9 cellular contexts compared by ENCODE assay signal in genomic region chr4:119374616-119375015, GRCh38. TPM values are rescaled to one million over a fixed set of nuclear protein-coding genes. Genes with fewer than 3 reads are reported as not detected.
A peak's percentile ranks its signal among the peaks of the same experiment; 100 is the strongest.
DNase-seq lines count a peak whose midpoint lies in the region; ATAC-seq, FAIRE-seq and TF ChIP-seq lines count a peak whose summit lies in the region.
"Not testable (repeated sequence)": the region's sequence is repeated elsewhere in the genome, so short reads cannot be mapped to it uniquely, and the experiment has no call there.
"Had no signal": no experiment of that assay in that cellular context is flagged by ENCODE, and none has a peak within 500 bp of the region (broad histone marks: within the 10 kb centered on the region; RNA-seq: fewer than 3 reads in every experiment).

No MANE protein-coding gene starts in this region.

- TF ChIP-seq POLR2A in GM12892 (IDR thresholded peaks at IDR 0.05; ENCODE audit: low read depth, low read length); GM12878 (IDR thresholded peaks at IDR 0.05; ENCODE audit: low read depth, low read length): not testable (repeated sequence)

- WGBS in GM12878 (ENCODE audit: insufficient coverage, insufficient replicate concordance, low lambda C conversion rate, missing lambda C conversion rate), result 17% methylated on average over 3 of the region's 3 CpGs

- FAIRE-seq in GM12892 (lab: Jason Lieb, UNC), result peak; percentile 5
- FAIRE-seq in GM12878 (lab: Jason Lieb, UNC), result peak; percentile 7

- DNase-seq in GM12892 (ENCODE audit: insufficient read length); GM12878 (ENCODE audit: low read depth, low spot score): not testable (repeated sequence)
- peak; percentile 19 for DNase-seq in NCI-H2227 (lab: John Stamatoyannopoulos, UW; ENCODE audit: unreplicated experiment)
- peak; percentile 5 for DNase-seq in activated CD4-positive, alpha-beta T cell treated with anti-CD3 and anti-CD28 coated beads for 36 hours
- DNase-seq in activated naive CD4-positive, alpha-beta T cell treated with anti-CD3 and anti-CD28 coated beads for 36 hours, result peak; percentile 34
- peak in 7 of 10 donors; percentile 2 to 76 (median 50) for DNase-seq in naive thymus-derived CD8-positive, alpha-beta T cell

- not testable (repeated sequence) for TF ChIP-seq RAD21 in GM12878 (IDR thresholded peaks at IDR 0.05; ENCODE audit: insufficient read depth, low read depth, low read length)

- H3K27me3 Mint-ChIP-seq in activated CD4-positive, alpha-beta T cell treated with anti-CD3 and anti-CD28 coated beads for 36 hours; activated naive CD4-positive, alpha-beta T cell treated with anti-CD3 and anti-CD28 coated beads for 36 hours (ENCODE audit: low read depth); naive thymus-derived CD8-positive, alpha-beta T cell: not testable (repeated sequence)

- H3K4me3 ChIP-seq in BLaER1 treated with 17β-estradiol and CSF1 and Interleukin-3, amounts not matched to agents 10 nM and 100 nM; GM12878: not testable (repeated sequence)

- H3K4me1 Mint-ChIP-seq in activated CD4-positive, alpha-beta T cell treated with anti-CD3 and anti-CD28 coated beads for 36 hours, result peaks cover 44% of the 10 kb centered on the region
- peaks cover 48% of the 10 kb centered on the region for H3K4me1 Mint-ChIP-seq in activated naive CD4-positive, alpha-beta T cell treated with anti-CD3 and anti-CD28 coated beads for 36 hours (ENCODE audit: low read depth)
- H3K4me1 Mint-ChIP-seq in naive thymus-derived CD8-positive, alpha-beta T cell, result peaks cover 19 to 62% (median 46%) of the 10 kb centered on the region in 4 donors

- H3K4me1 ChIP-seq in BLaER1 treated with 17β-estradiol and CSF1 and Interleukin-3, amounts not matched to agents 10 nM and 100 nM, result peaks cover 23 to 80% (median 65%) of the 10 kb centered on the region in 10 experiments
- H3K4me1 ChIP-seq in GM12878 (ENCODE audit: control insufficient read depth, insufficient read depth, low read length), result not testable (repeated sequence)

- not testable (repeated sequence) for TF ChIP-seq CTCF in GM12878 (IDR thresholded peaks at IDR 0.05 in 2 of 3, conservative IDR thresholded peaks at IDR 0.05 in 1 of 3; ENCODE audit: control insufficient read depth in 2 of 3, extremely low read depth in 1 of 3, insufficient read depth in 1 of 3, low read depth in 3 of 3, low read length in 3 of 3)

- not testable (repeated sequence) for H3K9me3 Mint-ChIP-seq in activated CD4-positive, alpha-beta T cell treated with anti-CD3 and anti-CD28 coated beads for 36 hours (ENCODE audit: low read depth); activated naive CD4-positive, alpha-beta T cell treated with anti-CD3 and anti-CD28 coated beads for 36 hours; naive thymus-derived CD8-positive, alpha-beta T cell

- H3K4me3 Mint-ChIP-seq in activated CD4-positive, alpha-beta T cell treated with anti-CD3 and anti-CD28 coated beads for 36 hours; activated naive CD4-positive, alpha-beta T cell treated with anti-CD3 and anti-CD28 coated beads for 36 hours: not testable (repeated sequence)
- H3K4me3 Mint-ChIP-seq in naive thymus-derived CD8-positive, alpha-beta T cell, result peak overlapping the region; percentile 34 to 87 (median 72)

- H3K27me3 ChIP-seq in BLaER1 treated with 17β-estradiol and CSF1 and Interleukin-3, amounts not matched to agents 10 nM and 100 nM; GM12878 (replicated peaks in 1 of 2; ENCODE audit: control insufficient read depth in 2 of 2, insufficient read depth in 2 of 2, low read length in 1 of 2): not testable (repeated sequence)

- peak overlapping the region in 8 of 11 experiments; percentile 46 to 93 (median 78); a peak in 16 of 22 replicates for H3K27ac ChIP-seq in BLaER1 treated with 17β-estradiol and CSF1 and Interleukin-3, amounts not matched to agents 10 nM and 100 nM
- not testable (repeated sequence) for H3K27ac ChIP-seq in GM12878 (ENCODE audit: control insufficient read depth, insufficient read depth)

- intact Hi-C loops in activated CD4-positive, alpha-beta T cell treated with anti-CD3 and anti-CD28 coated beads for 36 hours (cut with DNase I, micrococcal nuclease), result loop anchor here in 1 of 2 experiments (10.0 kb wide), 1 partner anchor 160 kb away; the partner anchor contains the start of gene USP53
- intact Hi-C loops in activated naive CD4-positive, alpha-beta T cell treated with anti-CD3 and anti-CD28 coated beads for 36 hours (cut with micrococcal nuclease), result loop anchor here (5.0 kb wide), 2 partner anchors 162 to 332 kb away; partner anchors contain the start of gene USP53
- intact Hi-C loops in GM12878 (cut with micrococcal nuclease; ENCODE audit: unreplicated experiment), result not testable (repeated sequence)

- not testable (repeated sequence) for H4K20me1 ChIP-seq in BLaER1 treated with 17β-estradiol and CSF1 and Interleukin-3, amounts not matched to agents 10 nM and 100 nM; GM12878 (ENCODE audit: control insufficient read depth, insufficient read depth)

- BruUV-seq in GM12878 (replicated peaks; lab: Mats Ljungman, UMichigan), result not testable (repeated sequence)

- TF ChIP-seq EP300 in GM12878 (IDR thresholded peaks at IDR 0.05; ENCODE audit: borderline replicate concordance in 1 of 2, control insufficient read depth in 1 of 2, low read depth in 2 of 2, low read length in 2 of 2), result not testable (repeated sequence)

- H3K4me2 ChIP-seq in BLaER1 treated with 17β-estradiol and CSF1 and Interleukin-3, amounts not matched to agents 10 nM and 100 nM, result peak overlapping the region; percentile 11 to 86 (median 52); a peak in 18 of 22 replicates
- H3K4me2 ChIP-seq in GM12878 (ENCODE audit: control insufficient read depth, insufficient read depth), result not testable (repeated sequence)

- H3K9me3 ChIP-seq in BLaER1 treated with 17β-estradiol and CSF1 and Interleukin-3, amounts not matched to agents 10 nM and 100 nM (replicated peaks in 1 of 11); GM12878 (replicated peaks; ENCODE audit: control insufficient read depth, insufficient read depth, low read length): not testable (repeated sequence)

- not testable (repeated sequence) for H3K9ac ChIP-seq in BLaER1 treated with 17β-estradiol and CSF1 and Interleukin-3, amounts not matched to agents 10 nM and 100 nM; GM12878 (ENCODE audit: control insufficient read depth, insufficient read depth, low read length)

- RAD21 ChIA-PET in GM12878 (lab: Charles Lee; ENCODE audit: unreplicated experiment), result not testable (repeated sequence)

- not testable (repeated sequence) for H3K36me3 ChIP-seq in BLaER1 treated with 17β-estradiol and CSF1 and Interleukin-3, amounts not matched to agents 10 nM and 100 nM; GM12878 (ENCODE audit: control insufficient read depth in 2 of 2, insufficient read depth in 2 of 2, low read length in 1 of 2)

- POLR2A ChIA-PET in activated CD4-positive, alpha-beta T cell treated with anti-CD3 and anti-CD28 coated beads for 36 hours (lab: Charles Lee); GM12878 (lab: Charles Lee); naive thymus-derived CD8-positive, alpha-beta T cell (lab: Charles Lee): not testable (repeated sequence)

- H2AFZ ChIP-seq in GM12878 (ENCODE audit: control insufficient read depth, low read depth, low read length), result not testable (repeated sequence)

- in situ Hi-C loops in GM12878 (cut with MboI), result not testable (repeated sequence)

- CTCF ChIA-PET in activated CD4-positive, alpha-beta T cell treated with anti-CD3 and anti-CD28 coated beads for 36 hours (lab: Charles Lee); activated naive CD4-positive, alpha-beta T cell treated with anti-CD3 and anti-CD28 coated beads for 36 hours (lab: Charles Lee); GM12878 (lab: Yijun Ruan, JAX): not testable (repeated sequence)

- peak overlapping the region; percentile 27 for H3K27ac Mint-ChIP-seq in activated CD4-positive, alpha-beta T cell treated with anti-CD3 and anti-CD28 coated beads for 36 hours
- not testable (repeated sequence) for H3K27ac Mint-ChIP-seq in activated naive CD4-positive, alpha-beta T cell treated with anti-CD3 and anti-CD28 coated beads for 36 hours
- peak overlapping the region; percentile 32 to 92 (median 70) for H3K27ac Mint-ChIP-seq in naive thymus-derived CD8-positive, alpha-beta T cell

- SMC1A ChIA-PET in GM12878 (lab: Charles Lee; ENCODE audit: uncharacterized antibody, unreplicated experiment), result not testable (repeated sequence)

- not testable (repeated sequence) for H3K36me3 Mint-ChIP-seq in activated CD4-positive, alpha-beta T cell treated with anti-CD3 and anti-CD28 coated beads for 36 hours (ENCODE audit: low read depth); activated naive CD4-positive, alpha-beta T cell treated with anti-CD3 and anti-CD28 coated beads for 36 hours (ENCODE audit: low read depth); naive thymus-derived CD8-positive, alpha-beta T cell

- not testable (repeated sequence) for ATAC-seq in activated CD4-positive, alpha-beta T cell treated with anti-CD3 and anti-CD28 coated beads for 36 hours; GM12878
- ATAC-seq in naive thymus-derived CD8-positive, alpha-beta T cell, result peak; percentile 11 to 40

- H3K79me2 ChIP-seq in GM12878 (ENCODE audit: control insufficient read depth, insufficient read depth, low read length), result not testable (repeated sequence)

RNA-seq across cellular contexts. Expression of gene FABP2, which starts 52.7 kb away (rescaled TPM):
- polyA plus RNA-seq in GM12892 (2012; ENCODE audit: missing spikeins), result not detected
- total RNA-seq in activated CD4-positive, alpha-beta T cell treated with anti-CD3 and anti-CD28 coated beads for 36 hours, result not detected
- not detected for total RNA-seq in activated naive CD4-positive, alpha-beta T cell treated with anti-CD3 and anti-CD28 coated beads for 36 hours
- not detected in 2 replicates for total RNA-seq in GM12878 (2013; cell fraction: nucleolus; rRNA removed)
- not detected in 2 replicates for total RNA-seq in GM12878 (2014; rRNA removed)
- not detected in 2 replicates for total RNA-seq in GM12878 (2014; rRNA removed; fragmentation: Illumina TruSeq; extraction: Trizol)
- total RNA-seq in GM12878 (2021), result not detected in 2 replicates
- not detected for polyA plus RNA-seq in GM12878 (2011; ENCODE audit: low read depth)
- polyA plus RNA-seq in GM12878 (2011; rRNA removed), result not detected in 2 replicates
- polyA plus RNA-seq in GM12878 (2011; cell fraction: cytosol; rRNA removed), result not detected in 2 replicates
- polyA plus RNA-seq in GM12878 (2011; cell fraction: nucleus; rRNA removed), result not detected in 2 replicates
- not detected in 2 replicates for polyA plus RNA-seq in GM12878 (2012)
- polyA plus RNA-seq in GM12878 (2014; fragmentation: Illumina TruSeq; extraction: Trizol), result not detected in 2 replicates
- not detected for polyA plus RNA-seq in GM12878 (2014; fragmentation: Nextera tagmentation; extraction: Ambion mirVana)
- polyA plus RNA-seq in GM12878 (2014; rRNA removed), result not detected in 2 replicates
- not detected for polyA plus RNA-seq in GM12878 (2016; fragmentation: Nextera tagmentation; extraction: Ambion mirVana)
- polyA minus RNA-seq in GM12878 (2011; rRNA and poly(A)+ RNA removed), result not detected in 2 replicates
- polyA minus RNA-seq in GM12878 (2011; cell fraction: cytosol; rRNA and poly(A)+ RNA removed), result not detected in 2 replicates
- not detected in 2 replicates for polyA minus RNA-seq in GM12878 (2011; cell fraction: nucleus; rRNA and poly(A)+ RNA removed)
- under 1 TPM; 0.14 to 0.47 TPM for total RNA-seq in naive thymus-derived CD8-positive, alpha-beta T cell
- polyA plus RNA-seq in naive thymus-derived CD8-positive, alpha-beta T cell, result under 1 TPM in 2 of 3 donors, not detected in 1; 0.09 to 0.16 TPM
- total RNA-seq: CD8-positive, alpha-beta memory T cell; IMR-90 had no signal
- polyA plus RNA-seq: CD8-positive, alpha-beta memory T cell; IMR-90 had no signal
